ENCODE assay signal across 12 cellular contexts in the genomic region with DNA sequence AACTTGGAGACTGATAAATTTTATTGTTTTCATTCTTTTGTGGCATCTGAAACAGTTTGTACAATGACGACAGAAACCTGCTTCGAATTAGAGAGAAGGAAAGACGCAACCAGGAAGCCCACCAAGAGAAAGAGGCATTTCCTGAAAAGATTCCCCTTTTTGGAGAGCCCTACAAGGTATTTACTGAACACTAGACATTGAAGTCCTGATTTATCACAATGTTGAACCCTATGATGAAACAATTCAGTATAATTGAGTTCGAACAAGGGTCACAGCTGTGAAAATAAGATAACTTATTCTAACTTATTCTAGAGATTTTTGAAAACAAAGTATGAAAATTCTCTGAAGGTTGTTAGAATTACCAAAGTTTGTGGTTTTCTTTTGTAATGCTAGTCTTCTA.
DNase-seq lines count a peak whose midpoint lies in the region; ATAC-seq and TF ChIP-seq lines count a peak whose summit lies in the region.
"Had no signal": no experiment of that assay in that cellular context is flagged by ENCODE, and none has a peak within 500 bp of the region (broad histone marks: within the 10 kb centered on the region; RNA-seq: fewer than 3 reads in every experiment).

No MANE protein-coding gene starts in this region.

- no peak overlapping the region for H3K18ac ChIP-seq in mesenchymal stem cell (ENCODE audit: low read depth in 1 of 2, low read length in 2 of 2)

- peaks cover 7% of the 10 kb centered on the region for H3K4me1 Mint-ChIP-seq in mesothelial cell of epicardium

- H2BK5ac ChIP-seq in mesenchymal stem cell (ENCODE audit: low read depth, low read length, poor library complexity, severe bottlenecking): no peak overlapping the region

- no peak for TF ChIP-seq CTCF in mesothelial cell of epicardium (IDR thresholded peaks at IDR 0.05; ENCODE audit: unreplicated experiment)
- TF ChIP-seq CTCF in OCI-LY7 (conservative IDR thresholded peaks at IDR 0.05; ENCODE audit: low read length): no peak

- WGBS in mesenchymal stem cell: 94% methylated on average over 3 of the region's 4 CpGs
- 68% methylated on average over 4 of the region's 4 CpGs for WGBS in thymus

- H2AK5ac ChIP-seq in mesenchymal stem cell (ENCODE audit: low read length, severe bottlenecking): peak overlapping the region; percentile 9

- intact Hi-C loops in OCI-LY7 (cut with micrococcal nuclease; ENCODE audit: unreplicated experiment): no loop called here

- no peak for ATAC-seq in GM21526 (IDR thresholded peaks at IDR 0.05; ENCODE audit: low FRiP score, unreplicated experiment)
- ATAC-seq: activated T-cell treated with anti-CD3 and anti-CD28 coated beads, Interleukin-2, amount 50 U/mL, for 72 hours had no signal

- H3K4me3 ChIP-seq in SK-N-MC (no peak overlapping the region), mesenchymal stem cell (ENCODE audit: insufficient read depth in 1 of 2, low read depth in 1 of 2, low read length in 2 of 2) (peak overlapping the region in 1 of 2 experiments; percentile 75), thymus (ENCODE audit: low read length) (no peak overlapping the region), OCI-LY7 (ENCODE audit: low read depth, low read length, poor library complexity, severe bottlenecking) (no peak overlapping the region)

- H3K27ac ChIP-seq in SK-N-MC: 0 out of 2 replicates have a peak overlapping the region, but pooled peaks have one; percentile 30
- H3K27ac ChIP-seq in mesenchymal stem cell (ENCODE audit: low read length, poor library complexity, severe bottlenecking): no peak overlapping the region
- peak overlapping the region; percentile 65 for H3K27ac ChIP-seq in thymus (ENCODE audit: low read depth)
- H3K27ac ChIP-seq in OCI-LY7 (ENCODE audit: low read depth, low read length, poor library complexity, severe bottlenecking): no peak overlapping the region

- H3K9ac ChIP-seq in SK-N-MC (ENCODE audit: insufficient read length): no peak overlapping the region
- peak overlapping the region; percentile 85 for H3K9ac ChIP-seq in mesenchymal stem cell (ENCODE audit: low read length)

- H2BK120ac ChIP-seq in mesenchymal stem cell (ENCODE audit: low read depth, low read length): no peak overlapping the region

- H3K14ac ChIP-seq in mesenchymal stem cell (ENCODE audit: low read length in 2 of 2): no peak overlapping the region

- no peak overlapping the region for H2BK15ac ChIP-seq in mesenchymal stem cell (ENCODE audit: low read depth, poor library complexity, severe bottlenecking)

- H3K79me1 ChIP-seq in mesenchymal stem cell (replicated peaks; ENCODE audit: low read length, poor library complexity, severe bottlenecking): peaks cover 36% of the 10 kb centered on the region

- H3K79me2 ChIP-seq in OCI-LY7 (ENCODE audit: insufficient read depth, low read depth, low read length): peaks cover 25% of the 10 kb centered on the region; the same call in 1 of the 2 replicates

- H3K9me3 ChIP-seq in SK-N-MC (ENCODE audit: low read depth, low read length): no peaks in the 10 kb centered on the region
- no peaks in the 10 kb centered on the region for H3K9me3 ChIP-seq in mesenchymal stem cell (ENCODE audit: control insufficient read depth, low read length)
- H3K9me3 ChIP-seq in thymus (ENCODE audit: control insufficient read depth): no peaks in the 10 kb centered on the region
- H3K9me3 ChIP-seq in OCI-LY7 (ENCODE audit: low read length): no peaks in the 10 kb centered on the region

- POLR2A ChIA-PET in OCI-LY7 (lab: Charles Lee): no interaction called here

- no peak overlapping the region for H3K4me2 ChIP-seq in mesenchymal stem cell (ENCODE audit: low read length, poor library complexity, severe bottlenecking)
- no peak overlapping the region for H3K4me2 ChIP-seq in OCI-LY7 (ENCODE audit: low read length)

- CTCF ChIA-PET in OCI-LY7 (lab: Charles Lee; ENCODE audit: unreplicated experiment): no interaction called here

- no peak overlapping the region for H3K4ac ChIP-seq in mesenchymal stem cell (ENCODE audit: low read depth in 1 of 2, low read length in 2 of 2)

- peaks cover 10% of the 10 kb centered on the region; the same call in 1 of the 2 replicates for H4K20me1 ChIP-seq in OCI-LY7 (ENCODE audit: insufficient read depth, low read length)

- H3K4me1 ChIP-seq in mesenchymal stem cell (ENCODE audit: control insufficient read depth, insufficient read depth, low read depth, low read length) (peaks cover 19% of the 10 kb centered on the region), thymus (ENCODE audit: control insufficient read depth, insufficient read depth, low read length) (peaks cover 5% of the 10 kb centered on the region), OCI-LY7 (ENCODE audit: insufficient read depth, low read length, poor library complexity, severe bottlenecking) (peaks cover 24% of the 10 kb centered on the region)

- no peak overlapping the region for H2BK12ac ChIP-seq in mesenchymal stem cell (ENCODE audit: low read length in 2 of 2)

- H2AFZ ChIP-seq in mesenchymal stem cell (ENCODE audit: low read depth, low read length): no peak overlapping the region
- H2AFZ ChIP-seq in OCI-LY7 (ENCODE audit: low read length): no peak overlapping the region

- H3K36me3 ChIP-seq in SK-N-MC (ENCODE audit: insufficient read depth, low read length): peaks cover 17% of the 10 kb centered on the region
- H3K36me3 ChIP-seq in mesenchymal stem cell (ENCODE audit: control insufficient read depth in 1 of 2, insufficient read depth in 2 of 2, low read depth in 1 of 2, low read length in 2 of 2): peaks cover 12 to 28% of the 10 kb centered on the region in 2 experiments
- peaks cover 18% of the 10 kb centered on the region for H3K36me3 ChIP-seq in thymus (ENCODE audit: control insufficient read depth, insufficient read depth)
- H3K36me3 ChIP-seq in OCI-LY7 (ENCODE audit: insufficient read depth, low read length): peaks cover 32% of the 10 kb centered on the region

- no peak overlapping the region for H4K91ac ChIP-seq in mesenchymal stem cell (ENCODE audit: low read length)

- DNase-seq in SK-N-MC (ENCODE audit: low read depth, low spot score) (no peak), dermis microvascular lymphatic vessel endothelial cell (ENCODE audit: low read depth in 2 of 2) (peak; percentile 47 to 81), mesenchymal stem cell (no peak), mesothelial cell of epicardium (ENCODE audit: low spot score in 2 of 2, unreplicated experiment in 2 of 2) (no peak), OCI-LY7 (ENCODE audit: low spot score) (no peak), AG08396 (ENCODE audit: low spot score) (no peak)
- DNase-seq: activated B cell treated with CpG ODN at 0.5 μM for 24 hours; activated T-cell treated with anti-CD3 and anti-CD28 coated beads, Interleukin-2, amount 50 U/mL, for 72 hours; central memory CD4-positive, alpha-beta T cell; NCI-H2171 treated with DMSO at 0.1 percent for 48 hours had no signal

- H3K23ac ChIP-seq in mesenchymal stem cell (ENCODE audit: low read length in 2 of 2): no peak overlapping the region

- no TSS peak for BruUV-seq in OCI-LY7 (replicated peaks; lab: Mats Ljungman, UMichigan)

- no peaks in the 10 kb centered on the region for H3K27me3 Mint-ChIP-seq in mesothelial cell of epicardium (ENCODE audit: low read depth)
- H3K27me3 Mint-ChIP-seq: activated B cell treated with CpG ODN at 0.5 μM for 24 hours had no signal

- peaks cover 5% of the 10 kb centered on the region for H3K36me3 Mint-ChIP-seq in mesothelial cell of epicardium

- no peaks in the 10 kb centered on the region for H3K9me2 ChIP-seq in OCI-LY7 (ENCODE audit: insufficient read depth, low read length)

- H3K9me3 Mint-ChIP-seq in mesothelial cell of epicardium: no peaks in the 10 kb centered on the region
- H3K9me3 Mint-ChIP-seq: activated B cell treated with CpG ODN at 0.5 μM for 24 hours; activated T-cell treated with anti-CD3 and anti-CD28 coated beads, Interleukin-2, amount 50 U/mL, for 72 hours had no signal

- H3K27ac Mint-ChIP-seq in mesothelial cell of epicardium: no peak overlapping the region
- H3K27ac Mint-ChIP-seq: activated B cell treated with CpG ODN at 0.5 μM for 24 hours; activated T-cell treated with anti-CD3 and anti-CD28 coated beads, Interleukin-2, amount 50 U/mL, for 72 hours had no signal

- H4K8ac ChIP-seq in mesenchymal stem cell (ENCODE audit: low read length): no peak overlapping the region

- H3K27me3 ChIP-seq in mesenchymal stem cell (ENCODE audit: control insufficient read depth in 1 of 2, insufficient read depth in 1 of 2, low read length in 2 of 2): no peaks in the 10 kb centered on the region
- H3K27me3 ChIP-seq in thymus (ENCODE audit: control insufficient read depth, insufficient read depth): no peaks in the 10 kb centered on the region

- H3K4me3 Mint-ChIP-seq in mesothelial cell of epicardium: no peak overlapping the region
- H3K4me3 Mint-ChIP-seq: activated B cell treated with CpG ODN at 0.5 μM for 24 hours; activated T-cell treated with anti-CD3 and anti-CD28 coated beads, Interleukin-2, amount 50 U/mL, for 72 hours had no signal

Comparison
In these comparisons a context has a peak if more than half of its experiments do, and no peak if none do; other contexts are left out.
1. DNase-seq: peak in dermis microvascular lymphatic vessel endothelial cell (2 of 2); none in SK-N-MC (single experiment), mesenchymal stem cell (single experiment), mesothelial cell of epicardium (0 of 2), OCI-LY7 (single experiment) and AG08396 (single experiment).
2. H3K27ac ChIP-seq: peak in SK-N-MC (single experiment) and thymus (single experiment); none in mesenchymal stem cell (single experiment) and OCI-LY7 (single experiment).